12 cellular contexts compared by ENCODE assay signal in genomic region chr3:126129408-126129891, GRCh38. TPM values are rescaled to one million over a fixed set of nuclear protein-coding genes. Genes with fewer than 3 reads are reported as not detected.
DNase-seq lines count a peak whose midpoint lies in the region; ATAC-seq and TF ChIP-seq lines count a peak whose summit lies in the region.
"Had no signal": no experiment of that assay in that cellular context is flagged by ENCODE, and none has a peak within 500 bp of the region (broad histone marks: within the 10 kb centered on the region; RNA-seq: fewer than 3 reads in every experiment).

No MANE protein-coding gene starts in this region.

- H3K27me3 ChIP-seq in right lobe of liver (no peaks in the 10 kb centered on the region), upper lobe of left lung (no peaks in the 10 kb centered on the region)

- ATAC-seq in activated CD8-positive, alpha-beta memory T cell treated with anti-CD3 and anti-CD28 coated beads, Interleukin-2, amount 10 ng/mL, durations not matched to agents 7 days and 5 days, result no peak
- ATAC-seq in right lobe of liver (peak; percentile 23 to 78 (median 41)), upper lobe of left lung (ENCODE audit: low FRiP score in 2 of 2) (peak in 1 of 2 donors; percentile 26), HG02885 (IDR thresholded peaks at IDR 0.05; ENCODE audit: poor library complexity, unreplicated experiment) (no peak), GM21423 (IDR thresholded peaks at IDR 0.05; ENCODE audit: unreplicated experiment) (no peak)
- ATAC-seq: stimulated activated memory B cell treated with anti-CD40 and anti-IgM and Interleukin-4, amounts not matched to agents 10 μg/mL and 1 μg/mL and 100 μg/mL, for 72 hours had no signal

- TF ChIP-seq EP300 in upper lobe of left lung (IDR thresholded peaks at IDR 0.05), result no peak

- TF ChIP-seq CTCF in cardiac fibroblast (IDR thresholded peaks at IDR 0.05; ENCODE audit: low read depth, low read length) (no peak), right lobe of liver (IDR thresholded peaks at IDR 0.05) (peak in 2 of 4 donors; percentile 9 to 17), upper lobe of left lung (IDR thresholded peaks at IDR 0.05) (peak in 1 of 6 experiments; percentile 10)

- peaks cover 0 to 95% (median 26%) of the 10 kb centered on the region in 4 donors for H3K36me3 ChIP-seq in right lobe of liver
- H3K36me3 ChIP-seq in upper lobe of left lung, result no peaks in the 10 kb centered on the region

- H3K4me3 ChIP-seq in cardiac fibroblast (replicated peaks in 1 of 2; ENCODE audit: low read depth in 2 of 2, low read length in 2 of 2) (no peak overlapping the region), right lobe of liver (no peak overlapping the region), upper lobe of left lung (no peak overlapping the region)

- H3K4me1 ChIP-seq in right lobe of liver (no peaks in the 10 kb centered on the region), upper lobe of left lung (peaks cover 0 to 20% (median 10%) of the 10 kb centered on the region in 4 donors)

- H3K4me3 Mint-ChIP-seq in activated CD8-positive, alpha-beta memory T cell treated with anti-CD3 and anti-CD28 coated beads, Interleukin-2, amount 10 ng/mL, durations not matched to agents 7 days and 5 days, result no peak overlapping the region
- H3K4me3 Mint-ChIP-seq: stimulated activated memory B cell treated with anti-CD40 and anti-IgM and Interleukin-4, amounts not matched to agents 10 μg/mL and 1 μg/mL and 100 μg/mL, for 72 hours had no signal

- WGBS in right lobe of liver (ENCODE audit: insufficient coverage, low coverage, low lambda C conversion rate, missing lambda C conversion rate), result 37% methylated on average over 5 of the region's 16 CpGs
- WGBS in upper lobe of left lung, 2 donors, result 39 to 44% methylated on average over 11 to 16 of the region's 16 CpGs

- no peak for TF ChIP-seq POLR2A in right lobe of liver (IDR thresholded peaks at IDR 0.05)
- TF ChIP-seq POLR2A in upper lobe of left lung (IDR thresholded peaks at IDR 0.05), result no peak

- H3K27me3 Mint-ChIP-seq in activated CD8-positive, alpha-beta memory T cell treated with anti-CD3 and anti-CD28 coated beads, Interleukin-2, amount 10 ng/mL, durations not matched to agents 7 days and 5 days, result no peaks in the 10 kb centered on the region

- peak; percentile 45 for DNase-seq in activated CD8-positive, alpha-beta memory T cell treated with anti-CD3 and anti-CD28 coated beads for 24 hours
- DNase-seq in activated CD8-positive, alpha-beta memory T cell treated with anti-CD3 and anti-CD28 coated beads, Interleukin-2, amount 10 ng/mL, durations not matched to agents 7 days and 5 days, result no peak
- DNase-seq in cardiac fibroblast (ENCODE audit: low read depth in 2 of 2) (peak; percentile 45 to 50), right lobe of liver (peak; percentile 64 to 82 (median 82)), upper lobe of left lung (peak; percentile 64 to 81), cortex of kidney (lab: John Stamatoyannopoulos, UW) (no peak)
- DNase-seq: activated gamma-delta T cell treated with Interleukin-2 at 50 U/mL for 16 hours, GOT3, NCI-H1436 treated with DMSO at 0.1 percent for 48 hours had no signal

- no peak overlapping the region for H3K27ac Mint-ChIP-seq in activated CD8-positive, alpha-beta memory T cell treated with anti-CD3 and anti-CD28 coated beads, Interleukin-2, amount 10 ng/mL, durations not matched to agents 7 days and 5 days
- H3K27ac Mint-ChIP-seq: stimulated activated memory B cell treated with anti-CD40 and anti-IgM and Interleukin-4, amounts not matched to agents 10 μg/mL and 1 μg/mL and 100 μg/mL, for 72 hours had no signal

- no peaks in the 10 kb centered on the region for H3K9me3 ChIP-seq in right lobe of liver
- no peaks in the 10 kb centered on the region for H3K9me3 ChIP-seq in upper lobe of left lung

- intact Hi-C loops in right lobe of liver (cut with DNase I), result no loop called here

- no peaks in the 10 kb centered on the region for H3K4me1 Mint-ChIP-seq in activated CD8-positive, alpha-beta memory T cell treated with anti-CD3 and anti-CD28 coated beads, Interleukin-2, amount 10 ng/mL, durations not matched to agents 7 days and 5 days

- CTCF ChIA-PET in activated CD8-positive, alpha-beta memory T cell treated with anti-CD3 and anti-CD28 coated beads, Interleukin-2, amount 10 ng/mL, durations not matched to agents 7 days and 5 days (lab: Charles Lee), result no interaction called here

- H3K36me3 Mint-ChIP-seq in activated CD8-positive, alpha-beta memory T cell treated with anti-CD3 and anti-CD28 coated beads, Interleukin-2, amount 10 ng/mL, durations not matched to agents 7 days and 5 days, result no peaks in the 10 kb centered on the region
- H3K36me3 Mint-ChIP-seq: stimulated activated memory B cell treated with anti-CD40 and anti-IgM and Interleukin-4, amounts not matched to agents 10 μg/mL and 1 μg/mL and 100 μg/mL, for 72 hours had no signal

- H3K27ac ChIP-seq in right lobe of liver (no peak overlapping the region), upper lobe of left lung (no peak overlapping the region)

- no peaks in the 10 kb centered on the region for H3K9me3 Mint-ChIP-seq in activated CD8-positive, alpha-beta memory T cell treated with anti-CD3 and anti-CD28 coated beads, Interleukin-2, amount 10 ng/mL, durations not matched to agents 7 days and 5 days (ENCODE audit: low read depth)
- H3K9me3 Mint-ChIP-seq: stimulated activated memory B cell treated with anti-CD40 and anti-IgM and Interleukin-4, amounts not matched to agents 10 μg/mL and 1 μg/mL and 100 μg/mL, for 72 hours had no signal

RNA-seq across cellular contexts. Expression of gene SLC41A3, which starts 45.5 kb away (rescaled TPM):
- total RNA-seq in activated CD8-positive, alpha-beta memory T cell treated with anti-CD3 and anti-CD28 coated beads, Interleukin-2, amount 10 ng/mL, durations not matched to agents 7 days and 5 days, result 10 to 100 TPM; 22.5 to 23.8 TPM
- 10 to 100 TPM; 12.7 to 29.1 (median 15.9) TPM for total RNA-seq in right lobe of liver
- total RNA-seq in upper lobe of left lung, result 10 to 100 TPM; 17.1 to 40.1 (median 32.3) TPM

RNA-seq across cellular contexts. Expression of gene ALDH1L1, which starts 50.9 kb away (rescaled TPM):
- not detected for total RNA-seq in activated CD8-positive, alpha-beta memory T cell treated with anti-CD3 and anti-CD28 coated beads, Interleukin-2, amount 10 ng/mL, durations not matched to agents 7 days and 5 days
- total RNA-seq in right lobe of liver, result 100 to 1,000 TPM in 5 of 6 experiments, 10 to 100 TPM in 1; 94.9 to 962 (median 353) TPM
- 10 to 100 TPM in 1 of 6 donors, 1 to 10 TPM in 5; 2.4 to 11.5 (median 4.7) TPM for total RNA-seq in upper lobe of left lung

Comparison
In these comparisons a context has a peak if more than half of its experiments do, and no peak if none do; other contexts are left out.
1. DNase-seq: peak in activated CD8-positive, alpha-beta memory T cell treated with anti-CD3 and anti-CD28 coated beads for 24 hours (single experiment), cardiac fibroblast (2 of 2), right lobe of liver (3 of 3) and upper lobe of left lung (2 of 2); none in activated CD8-positive, alpha-beta memory T cell treated with anti-CD3 and anti-CD28 coated beads, Interleukin-2, amount 10 ng/mL, durations not matched to agents 7 days and 5 days (single experiment) and cortex of kidney (single experiment).
2. ATAC-seq: peak in right lobe of liver (4 of 4); none in activated CD8-positive, alpha-beta memory T cell treated with anti-CD3 and anti-CD28 coated beads, Interleukin-2, amount 10 ng/mL, durations not matched to agents 7 days and 5 days (single experiment), HG02885 (single experiment) and GM21423 (single experiment).
3. RNA of gene ALDH1L1, which starts 50.9 kb away (total RNA-seq): 94.9 to 962 TPM in right lobe of liver; 2.4 to 11.5 TPM in upper lobe of left lung and not detected in activated CD8-positive, alpha-beta memory T cell treated with anti-CD3 and anti-CD28 coated beads, Interleukin-2, amount 10 ng/mL, durations not matched to agents 7 days and 5 days; every median in the first group is over 4 times any median in the second.